ENCODE assay signal across 35 cellular contexts in the genomic region with DNA sequence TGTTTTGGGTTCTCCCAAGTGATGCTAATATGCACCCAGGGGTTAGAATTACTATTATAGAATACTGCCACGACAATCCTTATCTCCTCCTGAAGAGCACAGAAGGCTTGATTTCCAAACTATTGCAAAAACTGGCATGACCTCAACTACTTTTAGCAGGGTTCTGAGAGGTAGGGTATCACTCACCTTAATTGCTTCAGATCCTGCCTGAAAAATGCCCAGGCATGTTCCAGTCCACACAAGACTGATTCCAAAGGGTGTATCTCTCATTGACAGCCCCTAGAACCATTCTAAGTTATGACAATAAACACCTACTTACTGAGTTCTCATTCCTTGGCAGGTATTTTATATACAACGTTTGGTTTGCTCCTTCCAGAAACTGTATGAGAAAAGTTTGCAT.
"Had no signal": no experiment of that assay in that cellular context is flagged by ENCODE, and none has a peak within 500 bp of the region (broad histone marks: within the 10 kb centered on the region; RNA-seq: fewer than 3 reads in every experiment).

No MANE protein-coding gene starts in this region.

- H3K4me3 ChIP-seq: ascending aorta, body of pancreas, Peyer's patch had no signal

- H3K27ac ChIP-seq: ascending aorta, body of pancreas, Peyer's patch, VCaP had no signal

- H3K27me3 ChIP-seq: ascending aorta, body of pancreas, Peyer's patch had no signal

- H3K4me1 ChIP-seq: body of pancreas had no signal

- H3K36me3 ChIP-seq: ascending aorta, Peyer's patch had no signal

- ATAC-seq: activated T-cell treated with anti-CD3 and anti-CD28 coated beads, Interleukin-2, amount 50 U/mL, for 72 hours; activated T-helper 17 cell treated with anti-CD3 and anti-CD28 coated beads, Interleukin-2, amount 50 U/mL, for 72 hours; body of pancreas; PC-3 had no signal

- DNase-seq: activated B cell treated with CpG ODN at 0.5 μM for 24 hours; activated CD4-positive, alpha-beta memory T cell treated with anti-CD3 and anti-CD28 coated beads, Interleukin-2, amount 10 ng/mL, durations not matched to agents 7 days and 5 days; activated CD4-positive, alpha-beta T cell treated with anti-CD3 and anti-CD28 coated beads for 4 hours; activated CD4-positive, CD25-positive, alpha-beta regulatory T cell treated with anti-CD3 and anti-CD28 coated beads, Interleukin-2, amount 50 U/mL, for 72 hours; activated CD8-positive, alpha-beta memory T cell treated with anti-CD3 and anti-CD28 coated beads for 24 hours; activated effector memory CD4-positive, alpha-beta T cell treated with anti-CD3 and anti-CD28 coated beads, Interleukin-2, amount 50 U/mL, for 16 hours; activated naive CD4-positive, alpha-beta T cell; activated naive CD8-positive, alpha-beta T cell treated with anti-CD3 and anti-CD28 coated beads, Interleukin-2, amount 10 ng/mL, durations not matched to agents 7 days and 5 days; activated T-cell treated with anti-CD3 and anti-CD28 coated beads, Interleukin-2, amount 50 U/mL, for 1 hour; activated T-cell treated with anti-CD3 and anti-CD28 coated beads, Interleukin-2, amount 50 U/mL, for 72 hours; amygdala; body of pancreas; central memory CD4-positive, alpha-beta T cell; Kasumi-1; KG1; MM.1S; MV-4-11; NCI-H1092; NCI-H187 treated with DMSO at 0.1 percent for 48 hours; NCI-H2081; NCI-H510A; NCI-H526; NCI-H748 treated with DMSO at 0.1 percent for 48 hours; NK-92 treated with Interleukin-12 subunit alpha and Interleukin-12 subunit beta, amount 100 ng/mL, for 24 hours; PC-3; Peyer's patch; Right ventricle myocardium superior; RPMI8226; SW 1271; T-helper 1 cell; T-helper 2 cell; T-helper 9 cell had no signal
